10 cellular contexts compared by ENCODE assay signal in the genomic region with DNA sequence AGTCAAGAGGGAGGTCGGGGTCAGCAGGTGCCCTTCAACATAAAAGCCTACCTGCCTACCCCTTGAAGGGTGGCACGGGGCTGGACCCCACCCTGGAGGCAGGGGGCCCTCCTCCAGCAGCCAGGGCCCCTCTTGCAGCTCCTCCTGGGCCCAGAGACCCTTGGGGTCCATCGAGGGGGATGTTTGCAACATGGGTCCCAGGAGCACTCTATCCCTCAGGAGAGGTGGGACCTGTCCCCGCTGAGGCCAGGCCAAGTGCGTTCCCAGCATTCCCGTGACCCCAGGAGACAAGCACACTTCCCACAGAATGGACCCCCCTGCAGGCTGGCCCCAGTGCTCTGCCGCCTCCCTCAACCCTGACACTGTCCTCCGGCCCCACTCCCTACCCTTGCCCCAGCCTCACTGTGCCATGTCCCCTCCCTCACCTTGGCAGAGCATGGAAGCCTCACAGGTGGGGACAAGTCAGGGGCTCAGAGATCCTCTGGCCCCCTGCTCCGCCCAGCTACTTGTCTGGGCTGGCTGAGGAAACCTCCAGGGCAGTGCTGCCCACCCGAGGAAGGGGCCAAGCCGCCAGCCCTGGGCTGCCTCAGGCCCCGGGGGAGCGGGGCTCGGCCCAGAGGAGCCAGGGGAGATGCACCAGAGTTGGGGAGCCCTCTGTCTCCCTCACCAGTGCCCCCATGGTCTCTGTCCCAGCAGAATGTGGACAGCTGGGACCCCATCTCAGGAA. TPM values are rescaled to one million over a fixed set of nuclear protein-coding genes. Genes with fewer than 3 reads are reported as not detected.
DNase-seq lines count a peak whose midpoint lies in the region; ATAC-seq and TF ChIP-seq lines count a peak whose summit lies in the region.
"Had no signal": no experiment of that assay in that cellular context is flagged by ENCODE, and none has a peak within 500 bp of the region (broad histone marks: within the 10 kb centered on the region; RNA-seq: fewer than 3 reads in every experiment).

No MANE protein-coding gene starts in this region.

- no peak overlapping the region for H3K27ac Mint-ChIP-seq in activated T-helper 1 cell treated with anti-CD3 and anti-CD28 coated beads, Interleukin-12 subunit alpha, Interleukin-12 subunit beta, Interleukin-2, Interleukin-4 antibody, amounts not matched to agents 30 ng/mL and 10 ng/mL and 1 ng/mL, durations not matched to agents 14 hours and 24 hours and 36 hours
- H3K27ac Mint-ChIP-seq: activated naive CD8-positive, alpha-beta T cell treated with anti-CD3 and anti-CD28 coated beads, Interleukin-2, amount 10 ng/mL, durations not matched to agents 7 days and 5 days had no signal

- peaks cover 56 to 82% (median 68%) of the 10 kb centered on the region in 9 donors for H3K4me1 ChIP-seq in heart right ventricle
- H3K4me1 ChIP-seq in prostate gland (replicated peaks) = peaks cover 47% of the 10 kb centered on the region

- 66 to 77% methylated on average over 14 of the region's 14 CpGs for WGBS in heart right ventricle, 2 donors
- 54% methylated on average over 14 of the region's 14 CpGs for WGBS in prostate gland

- TF ChIP-seq CTCF in GM06990 (IDR thresholded peaks at IDR 0.05; ENCODE audit: insufficient read depth, low read length, poor library complexity, severe bottlenecking) (no peak), heart right ventricle (IDR thresholded peaks at IDR 0.05) (no peak), prostate gland (IDR thresholded peaks at IDR 0.05) (no peak)

- ATAC-seq in heart right ventricle (no peak), GM18505 (IDR thresholded peaks at IDR 0.05; ENCODE audit: unreplicated experiment) (no peak)

- H3K9me3 ChIP-seq in heart right ventricle = no peaks in the 10 kb centered on the region
- no peaks in the 10 kb centered on the region for H3K9me3 ChIP-seq in prostate gland

- no peak overlapping the region for H3K4me3 Mint-ChIP-seq in activated T-helper 1 cell treated with anti-CD3 and anti-CD28 coated beads, Interleukin-12 subunit alpha, Interleukin-12 subunit beta, Interleukin-2, Interleukin-4 antibody, amounts not matched to agents 30 ng/mL and 10 ng/mL and 1 ng/mL, durations not matched to agents 14 hours and 24 hours and 36 hours
- H3K4me3 Mint-ChIP-seq: activated naive CD8-positive, alpha-beta T cell treated with anti-CD3 and anti-CD28 coated beads, Interleukin-2, amount 10 ng/mL, durations not matched to agents 7 days and 5 days had no signal

- TF ChIP-seq POLR2A in prostate gland (IDR thresholded peaks at IDR 0.05) (no peak), GM18505 (IDR thresholded peaks at IDR 0.05; ENCODE audit: borderline replicate concordance, extremely low read depth, insufficient read depth, insufficient read length) (no peak)

- H3K4me3 ChIP-seq in GM06990 (replicated peaks; ENCODE audit: low read depth, low read length) (peak overlapping the region; percentile 83), heart right ventricle (peak overlapping the region; percentile 81 to 99 (median 96)), prostate gland (peak overlapping the region; percentile 88 to 93)

- H3K36me3 Mint-ChIP-seq in activated T-helper 1 cell treated with anti-CD3 and anti-CD28 coated beads, Interleukin-12 subunit alpha, Interleukin-12 subunit beta, Interleukin-2, Interleukin-4 antibody, amounts not matched to agents 30 ng/mL and 10 ng/mL and 1 ng/mL, durations not matched to agents 14 hours and 24 hours and 36 hours (ENCODE audit: low read depth) = no peaks in the 10 kb centered on the region
- H3K36me3 Mint-ChIP-seq: activated naive CD8-positive, alpha-beta T cell treated with anti-CD3 and anti-CD28 coated beads, Interleukin-2, amount 10 ng/mL, durations not matched to agents 7 days and 5 days had no signal

- no peaks in the 10 kb centered on the region for H3K4me1 Mint-ChIP-seq in activated T-helper 1 cell treated with anti-CD3 and anti-CD28 coated beads, Interleukin-12 subunit alpha, Interleukin-12 subunit beta, Interleukin-2, Interleukin-4 antibody, amounts not matched to agents 30 ng/mL and 10 ng/mL and 1 ng/mL, durations not matched to agents 14 hours and 24 hours and 36 hours (ENCODE audit: low read depth)
- H3K4me1 Mint-ChIP-seq: activated naive CD8-positive, alpha-beta T cell treated with anti-CD3 and anti-CD28 coated beads, Interleukin-2, amount 10 ng/mL, durations not matched to agents 7 days and 5 days had no signal

- intact Hi-C loops in heart right ventricle (cut with DNase I) (loop anchor here in 8 of 10 donors (5.0 to 10.0 kb wide), 3 partner anchors 155 to 208 kb away; a partner anchor contains a TSS), prostate gland (cut with DNase I) (loop anchor here (10.0 kb wide), 3 partner anchors 155 to 675 kb away; a partner anchor contains a TSS)
- intact Hi-C loops in activated T-helper 1 cell treated with anti-CD3 and anti-CD28 coated beads, Interleukin-12 subunit alpha, Interleukin-12 subunit beta, Interleukin-2, Interleukin-4 antibody, amounts not matched to agents 30 ng/mL and 10 ng/mL and 1 ng/mL, durations not matched to agents 14 hours and 24 hours and 36 hours (cut with micrococcal nuclease) = loop anchor here (10.0 kb wide), 1 partner anchor 675 kb away; no protein-coding TSS in a partner anchor

- DNase-seq in GM06990 (ENCODE audit: extremely low read depth, insufficient read length) (no peak), heart right ventricle (peak in 1 of 2 donors; percentile 4), prostate gland (ENCODE audit: low spot score) (no peak), NCI-H526 (lab: John Stamatoyannopoulos, UW) (no peak)
- peak; percentile 48 for DNase-seq in activated CD8-positive, alpha-beta memory T cell treated with anti-CD3 and anti-CD28 coated beads, Interleukin-2, amount 50 U/mL, for 48 hours
- DNase-seq in stimulated activated CD4-positive, alpha-beta T cell treated with anti-CD3 and anti-CD28 coated beads, Interleukin-4, amount 100 ng/mL, for 1 hour = no peak
- no peak for DNase-seq in activated T-helper 1 cell treated with anti-CD3 and anti-CD28 coated beads, Interleukin-12 subunit alpha, Interleukin-12 subunit beta, Interleukin-2, Interleukin-4 antibody, amounts not matched to agents 30 ng/mL and 10 ng/mL and 1 ng/mL, durations not matched to agents 14 hours and 24 hours and 36 hours (ENCODE audit: low spot score)
- DNase-seq: occipital lobe had no signal

- H3K27me3 ChIP-seq in GM06990 (replicated peaks; ENCODE audit: control insufficient read depth, insufficient read depth, low read length) (no peaks in the 10 kb centered on the region), heart right ventricle (no peaks in the 10 kb centered on the region), prostate gland (replicated peaks; ENCODE audit: insufficient read depth) (no peaks in the 10 kb centered on the region)

- peak overlapping the region; percentile 34 to 92 (median 91) for H3K27ac ChIP-seq in heart right ventricle
- H3K27ac ChIP-seq in prostate gland = peak overlapping the region; percentile 92 to 94

- peaks cover 19% of the 10 kb centered on the region for H3K36me3 ChIP-seq in GM06990 (ENCODE audit: control insufficient read depth, insufficient read depth, low read length)
- H3K36me3 ChIP-seq in heart right ventricle = peaks cover 0 to 38% (median 0%) of the 10 kb centered on the region in 9 donors
- peaks cover 0 to 4% of the 10 kb centered on the region in 2 donors for H3K36me3 ChIP-seq in prostate gland

- no peaks in the 10 kb centered on the region for H3K27me3 Mint-ChIP-seq in activated T-helper 1 cell treated with anti-CD3 and anti-CD28 coated beads, Interleukin-12 subunit alpha, Interleukin-12 subunit beta, Interleukin-2, Interleukin-4 antibody, amounts not matched to agents 30 ng/mL and 10 ng/mL and 1 ng/mL, durations not matched to agents 14 hours and 24 hours and 36 hours (ENCODE audit: insufficient read depth)
- H3K27me3 Mint-ChIP-seq: activated naive CD8-positive, alpha-beta T cell treated with anti-CD3 and anti-CD28 coated beads, Interleukin-2, amount 10 ng/mL, durations not matched to agents 7 days and 5 days had no signal

- no peaks in the 10 kb centered on the region for H3K9me3 Mint-ChIP-seq in activated T-helper 1 cell treated with anti-CD3 and anti-CD28 coated beads, Interleukin-12 subunit alpha, Interleukin-12 subunit beta, Interleukin-2, Interleukin-4 antibody, amounts not matched to agents 30 ng/mL and 10 ng/mL and 1 ng/mL, durations not matched to agents 14 hours and 24 hours and 36 hours
- H3K9me3 Mint-ChIP-seq: activated naive CD8-positive, alpha-beta T cell treated with anti-CD3 and anti-CD28 coated beads, Interleukin-2, amount 10 ng/mL, durations not matched to agents 7 days and 5 days had no signal

RNA-seq across cellular contexts. Expression of a gene that starts 2.2 kb away (rescaled TPM):
- total RNA-seq in heart right ventricle (10 to 100 TPM; 19.1 to 44.2 (median 27.9) TPM), prostate gland (10 to 100 TPM; 63.4 to 81.1 TPM)
- 10 to 100 TPM; 29.6 to 82.2 TPM for polyA plus RNA-seq in heart right ventricle
- 7.9 and 10.1 TPM in 2 replicates for total RNA-seq in activated T-helper 1 cell treated with anti-CD3 and anti-CD28 coated beads, Interleukin-12 subunit alpha, Interleukin-12 subunit beta, Interleukin-2, Interleukin-4 antibody, amounts not matched to agents 30 ng/mL and 10 ng/mL and 1 ng/mL, durations not matched to agents 14 hours and 24 hours and 36 hours

RNA-seq across cellular contexts. Expression of a gene that starts 17.8 kb away (rescaled TPM):
- total RNA-seq in heart right ventricle (1 to 10 TPM; 4.0 to 7.3 (median 6.5) TPM), prostate gland (10 to 100 TPM; 21.1 to 24.2 TPM)
- polyA plus RNA-seq in heart right ventricle = 10 to 100 TPM in 1 of 2 donors, 1 to 10 TPM in 1; 3.5 to 10.5 TPM
- total RNA-seq in activated T-helper 1 cell treated with anti-CD3 and anti-CD28 coated beads, Interleukin-12 subunit alpha, Interleukin-12 subunit beta, Interleukin-2, Interleukin-4 antibody, amounts not matched to agents 30 ng/mL and 10 ng/mL and 1 ng/mL, durations not matched to agents 14 hours and 24 hours and 36 hours = 19.2 and 19.9 TPM in 2 replicates

RNA-seq across cellular contexts. Expression of a gene that starts 17.8 kb away (rescaled TPM):
- total RNA-seq in heart right ventricle (1 to 10 TPM; 1.3 to 3.1 (median 2.1) TPM), prostate gland (10 to 100 TPM in 1 of 2 donors, 1 to 10 TPM in 1; 3.8 to 15.2 TPM)
- polyA plus RNA-seq in heart right ventricle = 1 to 10 TPM in 1 of 2 donors, under 1 TPM in 1; 0.97 to 2.4 TPM
- total RNA-seq in activated T-helper 1 cell treated with anti-CD3 and anti-CD28 coated beads, Interleukin-12 subunit alpha, Interleukin-12 subunit beta, Interleukin-2, Interleukin-4 antibody, amounts not matched to agents 30 ng/mL and 10 ng/mL and 1 ng/mL, durations not matched to agents 14 hours and 24 hours and 36 hours = 2.1 and 3.5 TPM in 2 replicates
